In the genomic region with DNA sequence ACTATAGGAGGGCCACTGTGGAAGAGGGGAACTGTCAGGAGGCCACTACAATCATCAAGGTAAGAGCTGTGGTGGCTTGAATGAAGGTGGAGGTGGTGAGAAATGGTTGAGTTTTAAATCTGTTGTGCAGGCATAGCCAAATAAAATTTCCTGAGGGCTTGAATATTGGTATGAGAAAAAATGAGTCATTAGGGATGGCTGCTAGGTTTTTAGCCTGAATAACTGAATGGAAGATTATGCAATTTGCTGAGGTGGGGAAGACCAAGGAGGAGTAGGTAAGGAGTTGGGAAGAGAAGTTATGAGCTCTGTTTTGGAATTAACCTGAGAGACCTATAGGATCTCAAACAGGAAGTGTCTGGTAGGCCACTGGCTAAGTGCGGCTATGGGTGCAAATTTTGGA, we compare ENCODE assay signal across 15 cellular contexts.
A peak's percentile ranks its signal among the peaks of the same experiment; 100 is the strongest.
DNase-seq lines count a peak whose midpoint lies in the region; ATAC-seq and TF ChIP-seq lines count a peak whose summit lies in the region.
"Had no signal": no experiment of that assay in that cellular context is flagged by ENCODE, and none has a peak within 500 bp of the region (broad histone marks: within the 10 kb centered on the region; RNA-seq: fewer than 3 reads in every experiment).

No MANE protein-coding gene starts in this region.

- TF ChIP-seq CTCF in PC-3 (conservative IDR thresholded peaks at IDR 0.05; ENCODE audit: low read depth, low read length), result no peak
- no peak for TF ChIP-seq CTCF in epithelial cell of esophagus (IDR thresholded peaks at IDR 0.05; ENCODE audit: insufficient read depth, low read depth, low read length, missing control alignments)

- POLR2A ChIA-PET in PC-3 (lab: Charles Lee; ENCODE audit: unreplicated experiment), result no interaction called here

- ATAC-seq in PC-3 (no peak), GM21447 (IDR thresholded peaks at IDR 0.05; ENCODE audit: unreplicated experiment) (no peak)
- ATAC-seq: GM23338 had no signal

- H3K4me3 ChIP-seq in GM23248, result no peak overlapping the region
- no peak overlapping the region for H3K4me3 ChIP-seq in PC-3 (ENCODE audit: low read length)
- H3K4me3 ChIP-seq in epithelial cell of esophagus (ENCODE audit: low read length), result no peak overlapping the region
- H3K4me3 ChIP-seq: GM23338 had no signal

- no peaks in the 10 kb centered on the region for H3F3A ChIP-seq in GM23248 (ENCODE audit: insufficient read depth)
- no peaks in the 10 kb centered on the region for H3F3A ChIP-seq in PC-3 (ENCODE audit: low read length, unreplicated experiment)

- no TSS peak for BruUV-seq in PC-3 (replicated peaks; lab: Mats Ljungman, UMichigan)

- H3K4me2 ChIP-seq in GM23248 (ENCODE audit: unreplicated experiment) (no peak overlapping the region), PC-3 (ENCODE audit: low read length) (no peak overlapping the region)
- H3K4me2 ChIP-seq: GM23338 had no signal

- H3K36me3 ChIP-seq in GM23248 (ENCODE audit: low read depth) (no peaks in the 10 kb centered on the region), PC-3 (ENCODE audit: low read depth, low read length) (no peaks in the 10 kb centered on the region)
- H3K36me3 ChIP-seq: BE2C had no signal

- no peaks in the 10 kb centered on the region for H3K79me2 ChIP-seq in GM23248 (ENCODE audit: insufficient read depth)
- H3K79me2 ChIP-seq in PC-3 (ENCODE audit: low read length), result no peaks in the 10 kb centered on the region

- no peaks in the 10 kb centered on the region for H3K27me3 ChIP-seq in GM23248 (replicated peaks; ENCODE audit: insufficient read depth)
- H3K27me3 ChIP-seq in PC-3 (ENCODE audit: low read length), result no peaks in the 10 kb centered on the region
- H3K27me3 ChIP-seq: BE2C had no signal

- H3K9me3 ChIP-seq in GM23248 (ENCODE audit: low read depth) (no peaks in the 10 kb centered on the region), PC-3 (ENCODE audit: low read length) (no peaks in the 10 kb centered on the region)
- H3K9me3 ChIP-seq: BE2C had no signal

- H4K20me1 ChIP-seq in GM23248 (ENCODE audit: insufficient read depth) (no peaks in the 10 kb centered on the region), PC-3 (ENCODE audit: low read length) (no peaks in the 10 kb centered on the region)

- H2AFZ ChIP-seq in GM23248 (no peak overlapping the region), PC-3 (ENCODE audit: low read length) (no peak overlapping the region)
- H2AFZ ChIP-seq: GM23338 had no signal

- in situ Hi-C loops in GM23248 (cut with MboI), result no loop called here

- 71 to 79% methylated on average over 1 of the region's 1 CpG for WGBS in GM23248 (ENCODE audit: low coverage in 1 of 2, low lambda C conversion rate in 2 of 2, missing lambda C conversion rate in 2 of 2), 2 experiments

- CTCF ChIA-PET in PC-3 (lab: Charles Lee), result no interaction called here

- DNase-seq in GM23248 (peak; percentile 2), PC-3 (peak; percentile 2), epithelial cell of esophagus (ENCODE audit: low read depth) (peak; percentile 63), kidney tubule cell (ENCODE audit: low spot score) (peak; percentile 13), NK-92 (lab: John Stamatoyannopoulos, UW; ENCODE audit: unreplicated experiment) (no peak)
- no peak for DNase-seq in activated CD4-positive, CD25-positive, alpha-beta regulatory T cell treated with anti-CD3 and anti-CD28 coated beads, Interleukin-2, amount 50 U/mL, for 72 hours
- DNase-seq: ACHN; BE2C; C1 segment of cervical spinal cord; CD4-positive, CD25-positive, alpha-beta regulatory T cell; CD8-positive, alpha-beta memory T cell; COR-L47; HCEC 1CT had no signal

- intact Hi-C loops in PC-3 (cut with micrococcal nuclease), result no loop called here

- H3K9me2 ChIP-seq in GM23248 (ENCODE audit: insufficient read depth), result no peaks in the 10 kb centered on the region
- no peaks in the 10 kb centered on the region for H3K9me2 ChIP-seq in PC-3 (replicated peaks; ENCODE audit: low read length)

- no peaks in the 10 kb centered on the region for H3K4me1 ChIP-seq in GM23248 (ENCODE audit: insufficient read depth)
- no peaks in the 10 kb centered on the region for H3K4me1 ChIP-seq in PC-3 (ENCODE audit: insufficient read depth, low read length)
- H3K4me1 ChIP-seq: BE2C had no signal

- no peak overlapping the region for H3K9ac ChIP-seq in GM23248
- H3K9ac ChIP-seq in PC-3 (ENCODE audit: low read length), result no peak overlapping the region

- H3K27ac ChIP-seq in GM23248 (no peak overlapping the region), PC-3 (ENCODE audit: low read length) (no peak overlapping the region)

Comparison
In these comparisons a context has a peak if more than half of its experiments do, and no peak if none do; other contexts are left out.
1. DNase-seq: peak in GM23248 (single experiment), PC-3 (single experiment), epithelial cell of esophagus (single experiment) and kidney tubule cell (single experiment); none in activated CD4-positive, CD25-positive, alpha-beta regulatory T cell treated with anti-CD3 and anti-CD28 coated beads, Interleukin-2, amount 50 U/mL, for 72 hours (single experiment) and NK-92 (single experiment).